27 cellular contexts compared by ENCODE assay signal in genomic region chr5:144315026-144315425, GRCh38.
"Had no signal": no experiment of that assay in that cellular context is flagged by ENCODE, and none has a peak within 500 bp of the region (broad histone marks: within the 10 kb centered on the region; RNA-seq: fewer than 3 reads in every experiment).

No MANE protein-coding gene starts in this region.

- ATAC-seq: left ventricle myocardium superior; natural killer cell treated with Interleukin-12 subunit alpha and Interleukin-12 subunit beta and Interleukin-15 and Interleukin-18, amount 100 ng/mL, for 72 hours; sciatic nerve; stimulated activated naive CD8-positive, alpha-beta T cell treated with anti-CD3 and anti-CD28 coated beads, Interleukin-15, amount 100 ng/mL, for 72 hours; upper lobe of right lung had no signal

- H3K9me3 ChIP-seq: mucosa of descending colon, neutrophil, suprapubic skin, transverse colon, upper lobe of right lung, uterus had no signal

- H3K36me3 ChIP-seq: neutrophil, suprapubic skin, transverse colon, upper lobe of right lung, uterus had no signal

- H3K4me1 ChIP-seq: parathyroid adenoma, suprapubic skin, upper lobe of right lung, uterus had no signal

- H3K4me3 ChIP-seq: dorsolateral prefrontal cortex, lung, mucosa of descending colon, smooth muscle cell, suprapubic skin, transverse colon, upper lobe of right lung, uterus had no signal

- H3K27ac ChIP-seq: dorsolateral prefrontal cortex, neutrophil, parathyroid adenoma, suprapubic skin, upper lobe of right lung, uterus had no signal

- DNase-seq: dorsolateral prefrontal cortex; effector CD4-positive, alpha-beta T cell; hypothalamus; immature natural killer cell; islet precursor cell; kidney glomerular epithelial cell; left colon; left ventricle myocardium superior; mucosa of descending colon; naive B cell; stimulated activated CD4-positive, alpha-beta T cell treated with anti-CD3 and anti-CD28 coated beads, Interleukin-12 subunit alpha, Interleukin-12 subunit beta, amount 100 ng/mL, for 4 hours; stimulated activated CD4-positive, alpha-beta T cell treated with anti-CD3 and anti-CD28 coated beads, Interleukin-1b, Interleukin-23, amount 100 ng/mL, for 48 hours; stimulated activated CD4-positive, alpha-beta T cell treated with anti-CD3 and anti-CD28 coated beads, Interleukin-4, amount 100 ng/mL, for 1 hour; stimulated activated CD8-positive, alpha-beta memory T cell treated with anti-CD3 and anti-CD28 coated beads, Interleukin-4, amount 100 ng/mL, for 48 hours; stimulated activated naive CD4-positive, alpha-beta T cell; stimulated activated naive CD8-positive, alpha-beta T cell treated with anti-CD3 and anti-CD28 coated beads, Interleukin-15, amount 100 ng/mL, for 72 hours; transverse colon; upper lobe of right lung; uterus had no signal

- FAIRE-seq: frontal cortex had no signal

- H3K27me3 ChIP-seq: dorsolateral prefrontal cortex, neutrophil, transverse colon, upper lobe of right lung, uterus had no signal
